ENCODE assay signal across 24 cellular contexts in genomic region chr5:18807256-18808193, GRCh38.
"Had no signal": no experiment of that assay in that cellular context is flagged by ENCODE, and none has a peak within 500 bp of the region (broad histone marks: within the 10 kb centered on the region; RNA-seq: fewer than 3 reads in every experiment).

No MANE protein-coding gene starts in this region.

- H3K27me3 ChIP-seq: adrenal gland, left lung, neural progenitor cell, right lobe of liver, stomach, transverse colon, vagina had no signal

- H3K9ac ChIP-seq: neural progenitor cell had no signal

- H3K9me3 ChIP-seq: adrenal gland, left lung, right lobe of liver, stomach, transverse colon, vagina had no signal

- DNase-seq: activated CD4-positive, alpha-beta T cell treated with anti-CD3 and anti-CD28 coated beads for 36 hours; activated CD4-positive, alpha-beta T cell treated with anti-CD3 and anti-CD28 coated beads, Interleukin-2, amount 50 U/mL, for 4 hours; activated CD8-positive, alpha-beta memory T cell treated with anti-CD3 and anti-CD28 coated beads, Interleukin-2, amount 50 U/mL, for 48 hours; activated naive CD4-positive, alpha-beta T cell; activated T-cell treated with anti-CD3 and anti-CD28 coated beads, Interleukin-2, amount 50 U/mL, for 4 hours; adrenal gland; endodermal cell; immature natural killer cell; kidney glomerular epithelial cell; left lung; naive thymus-derived CD8-positive, alpha-beta T cell; posterior cingulate gyrus; right lobe of liver; stimulated activated CD4-positive, alpha-beta T cell treated with anti-CD3 and anti-CD28 coated beads, Interleukin-1b, Interleukin-23, amount 100 ng/mL, for 48 hours; stomach; T-helper 9 cell; transverse colon had no signal

- ATAC-seq: activated CD4-positive, alpha-beta T cell treated with anti-CD3 and anti-CD28 coated beads for 36 hours; activated T-cell treated with anti-CD3 and anti-CD28 coated beads, Interleukin-2, amount 50 U/mL, for 4 hours; left lung; naive thymus-derived CD8-positive, alpha-beta T cell; right lobe of liver had no signal

- H3K36me3 ChIP-seq: adrenal gland, left lung, neural progenitor cell, right lobe of liver, stomach, transverse colon, vagina had no signal

- H3K27ac ChIP-seq: adrenal gland, coronary artery, epithelial cell of prostate, left lung, neural progenitor cell, right lobe of liver, skin epidermis, stomach, transverse colon, vagina had no signal

- FAIRE-seq: astrocyte had no signal

- H3K4me1 ChIP-seq: adrenal gland, left lung, neural progenitor cell, right lobe of liver, stomach, transverse colon, vagina had no signal

- H2AFZ ChIP-seq: neural progenitor cell had no signal

- H3K4me3 ChIP-seq: adrenal gland, coronary artery, left lung, lung, neural progenitor cell, right lobe of liver, skin epidermis, stomach, transverse colon, vagina had no signal

- H3K4me2 ChIP-seq: neural progenitor cell had no signal
